ENCODE assay signal across 18 cellular contexts in genomic region chr10:111551001-111551400, GRCh38.
DNase-seq lines count a peak whose midpoint lies in the region.
"Had no signal": no experiment of that assay in that cellular context is flagged by ENCODE, and none has a peak within 500 bp of the region (broad histone marks: within the 10 kb centered on the region; RNA-seq: fewer than 3 reads in every experiment).

No MANE protein-coding gene starts in this region.

- H3K36me3 ChIP-seq in H7 (replicated peaks; ENCODE audit: control insufficient read depth, insufficient read depth, low read length), result no peaks in the 10 kb centered on the region

- DNase-seq in EL, result peak; percentile 1
- peak; percentile 68 for DNase-seq in LHCN-M2 (ENCODE audit: low read depth)
- DNase-seq in fibroblast of gingiva (ENCODE audit: low read depth), result peak; percentile 21
- DNase-seq in stromal cell of bone marrow (ENCODE audit: low read depth), result peak; percentile 56
- DNase-seq in H7, result no peak
- no peak for DNase-seq in NCI-H1436 (lab: John Stamatoyannopoulos, UW)
- no peak for DNase-seq in hypothalamus (lab: John Stamatoyannopoulos, UW)
- DNase-seq: CD4-positive, alpha-beta T cell; DMS153; KBM-7; NCI-H1092 treated with DMSO at 0.1 percent for 48 hours; NCI-H1694; NCI-H510A; NCI-H748 treated with DMSO at 0.1 percent for 48 hours; RPMI8226; SHP77 treated with DMSO at 0.1 percent for 48 hours; SK-N-SH; T-cell had no signal

- H3K4me3 ChIP-seq in H7 (ENCODE audit: insufficient read depth, low read depth, low read length), result no peak overlapping the region

- no peaks in the 10 kb centered on the region for H3K27me3 ChIP-seq in H7 (ENCODE audit: control insufficient read depth, insufficient read depth, low read length)

Comparison
In these comparisons a context has a peak if more than half of its experiments do, and no peak if none do; other contexts are left out.
1. DNase-seq: peak in EL (single experiment), LHCN-M2 (single experiment), fibroblast of gingiva (single experiment) and stromal cell of bone marrow (single experiment); none in H7 (single experiment), NCI-H1436 (single experiment) and hypothalamus (0 of 51).